Comparison of ENCODE assay signal across 10 cellular contexts in genomic region chr9:751137-752051, GRCh38.
DNase-seq lines count a peak whose midpoint lies in the region; ATAC-seq and TF ChIP-seq lines count a peak whose summit lies in the region.
"Had no signal": no experiment of that assay in that cellular context is flagged by ENCODE, and none has a peak within 500 bp of the region (broad histone marks: within the 10 kb centered on the region; RNA-seq: fewer than 3 reads in every experiment).

No MANE protein-coding gene starts in this region.

- DNase-seq in GM12865 (ENCODE audit: low read depth) (peak; percentile 79), astrocyte of the hippocampus (ENCODE audit: low read depth, low spot score) (peak; percentile 33), osteoblast (ENCODE audit: insufficient read length, low spot score, missing footprints) (peak; percentile 71), NCI-H1092 treated with DMSO at 0.1 percent for 48 hours (lab: John Stamatoyannopoulos, UW) (no peak), activated T-cell treated with anti-CD3 and anti-CD28 coated beads for 4 hours (no peak), C1 segment of cervical spinal cord (lab: John Stamatoyannopoulos, UW) (no peak)
- no peak for DNase-seq in activated T-cell treated with anti-CD3 and anti-CD28 coated beads, Interleukin-2, amount 50 U/mL, for 48 hours
- DNase-seq: naive B cell had no signal

- no peak for TF ChIP-seq CTCF in GM12865 (IDR thresholded peaks at IDR 0.05; ENCODE audit: insufficient read depth, low read depth, low read length, missing control alignments)
- TF ChIP-seq CTCF in osteoblast (IDR thresholded peaks at IDR 0.05; ENCODE audit: extremely low read depth, low read depth, low read length), result no peak

- ATAC-seq in HG03066 (IDR thresholded peaks at IDR 0.05; ENCODE audit: low read depth, unreplicated experiment), result peak; percentile 79
- ATAC-seq: HCT116 had no signal

- H4K20me1 ChIP-seq in osteoblast (ENCODE audit: insufficient read depth, low read length), result peaks cover 4% of the 10 kb centered on the region

- no peaks in the 10 kb centered on the region for H3K79me2 ChIP-seq in osteoblast (ENCODE audit: insufficient read depth, low read length)

- H3K4me3 ChIP-seq in GM12865 (ENCODE audit: low read depth, low read length) (no peak overlapping the region), osteoblast (ENCODE audit: insufficient read depth, low read length) (peak overlapping the region; percentile 39)

- H3K27me3 ChIP-seq in osteoblast (ENCODE audit: insufficient read depth, low read length), result no peaks in the 10 kb centered on the region

- H2AFZ ChIP-seq in osteoblast (ENCODE audit: low read length), result no peak overlapping the region

- no peaks in the 10 kb centered on the region for H3K9me3 ChIP-seq in osteoblast (ENCODE audit: low read depth, low read length)

- peaks cover 14% of the 10 kb centered on the region for H3K36me3 ChIP-seq in osteoblast (ENCODE audit: insufficient read depth, low read length)

- peak overlapping the region; percentile 98 for H3K27ac ChIP-seq in osteoblast (ENCODE audit: low read depth, low read length)

- H3K4me1 ChIP-seq in osteoblast (ENCODE audit: insufficient read depth, low read length), result peaks cover 35% of the 10 kb centered on the region

- H3K4me2 ChIP-seq in osteoblast (ENCODE audit: insufficient read depth, low read length), result peak overlapping the region; percentile 86

Comparison
In these comparisons a context has a peak if more than half of its experiments do, and no peak if none do; other contexts are left out.
1. DNase-seq: peak in GM12865 (single experiment), astrocyte of the hippocampus (single experiment) and osteoblast (single experiment); none in NCI-H1092 treated with DMSO at 0.1 percent for 48 hours (single experiment), activated T-cell treated with anti-CD3 and anti-CD28 coated beads for 4 hours (single experiment), activated T-cell treated with anti-CD3 and anti-CD28 coated beads, Interleukin-2, amount 50 U/mL, for 48 hours (0 of 2) and C1 segment of cervical spinal cord (0 of 14).